ENCODE assay signal across 1 cellular context in genomic region chr19:13014101-13014920, GRCh38.
TF ChIP-seq lines count a peak whose summit lies in the region.

No MANE protein-coding gene starts in this region.

TF ChIP-seq in IMR-90, 13 proteins besides CTCF, POLR2A, EP300 and RAD21 (continued from another document):
- TF ChIP-seq USF2 (IDR thresholded peaks at IDR 0.05; ENCODE audit: low read depth, low read length) = no peak
- TF ChIP-seq CEBPB (IDR thresholded peaks at IDR 0.05; ENCODE audit: low read depth, low read length) = no peak
- no peak for TF ChIP-seq NFE2L2 (IDR thresholded peaks at IDR 0.05; ENCODE audit: low read depth, low read length)
- TF ChIP-seq MXI1 (IDR thresholded peaks at IDR 0.05; ENCODE audit: borderline replicate concordance, low read depth, low read length) = no peak
- no peak for TF ChIP-seq MAZ (IDR thresholded peaks at IDR 0.05; ENCODE audit: borderline replicate concordance, low read depth, low read length)
